1 cellular context compared by ENCODE assay signal in genomic region chr1:34924759-34925555, GRCh38.
TF ChIP-seq lines count a peak whose summit lies in the region.

No MANE protein-coding gene starts in this region.

TF ChIP-seq in K562, 482 proteins besides CTCF, POLR2A, EP300 and RAD21 (continued from another document and continues in another):
- TF ChIP-seq ZNF384 (IDR thresholded peaks at IDR 0.05; ENCODE audit: low read depth, low read length) = no peak
- peak; percentile 84 for TF ChIP-seq MXI1 (IDR thresholded peaks at IDR 0.05; ENCODE audit: low read depth, low read length)
- no peak for TF ChIP-seq TCF7 (IDR thresholded peaks at IDR 0.05; ENCODE audit: borderline replicate concordance)
- no peak for TF ChIP-seq KDM1A (IDR thresholded peaks at IDR 0.05)
- TF ChIP-seq TCF7L2 (IDR thresholded peaks at IDR 0.05; ENCODE audit: low read depth, low read length) = no peak
- TF ChIP-seq ZNF668 (CRISPR knock-in tag; IDR thresholded peaks at IDR 0.05) = peak; percentile 70
- no peak for TF ChIP-seq MAFF (IDR thresholded peaks at IDR 0.05; ENCODE audit: low read length)
- no peak for TF ChIP-seq ZBTB2 (IDR thresholded peaks at IDR 0.05)
- TF ChIP-seq HDGF (IDR thresholded peaks at IDR 0.05) = no peak
- TF ChIP-seq ZHX1 (conservative IDR thresholded peaks at IDR 0.05; ENCODE audit: low read length) = no peak
- TF ChIP-seq MAFK (IDR thresholded peaks at IDR 0.05; ENCODE audit: low read length) = no peak; the same call in 1 of the 2 replicates
- TF ChIP-seq TCF3 (CRISPR knock-in tag; IDR thresholded peaks at IDR 0.05) = peak; percentile 49
- TF ChIP-seq ZNF140 (CRISPR knock-in tag; IDR thresholded peaks at IDR 0.05) = no peak
- no peak for TF ChIP-seq SNAPC5 (CRISPR knock-in tag; IDR thresholded peaks at IDR 0.05)
- no peak for TF ChIP-seq ZNF165 (CRISPR knock-in tag; IDR thresholded peaks at IDR 0.05; ENCODE audit: borderline replicate concordance)
- TF ChIP-seq HNRNPK (IDR thresholded peaks at IDR 0.05; ENCODE audit: low read depth, low read length, poor library complexity, severe bottlenecking) = no peak
- TF ChIP-seq BMI1 (IDR thresholded peaks at IDR 0.05; ENCODE audit: low read length) = no peak
- no peak for TF ChIP-seq SIN3B (IDR thresholded peaks at IDR 0.05; ENCODE audit: low read depth)
- no peak for TF ChIP-seq CBX1 (IDR thresholded peaks at IDR 0.05; ENCODE audit: low read depth)
- peak; percentile 73 for TF ChIP-seq VEZF1 (CRISPR knock-in tag; IDR thresholded peaks at IDR 0.05)
- no peak for TF ChIP-seq MCM7 (IDR thresholded peaks at IDR 0.05)
- TF ChIP-seq FIP1L1 (IDR thresholded peaks at IDR 0.05; ENCODE audit: low read depth, low read length, poor library complexity, severe bottlenecking) = no peak
- TF ChIP-seq IRF1 (CRISPR knock-in tag; IDR thresholded peaks at IDR 0.05; ENCODE audit: borderline replicate concordance) = peak; percentile 94
- TF ChIP-seq FUS (optimal IDR thresholded peaks at IDR 0.05; ENCODE audit: low read depth, low read length) = no peak
- TF ChIP-seq HOXB6 (CRISPR knock-in tag; IDR thresholded peaks at IDR 0.05; ENCODE audit: borderline replicate concordance) = no peak
- TF ChIP-seq USF2 (CRISPR knock-in tag; IDR thresholded peaks at IDR 0.05) = peak; percentile 73
- TF ChIP-seq FOXJ2 (tag; IDR thresholded peaks at IDR 0.05) = peak; percentile 79
- no peak for TF ChIP-seq ZNF561 (CRISPR knock-in tag; conservative IDR thresholded peaks at IDR 0.05)
- TF ChIP-seq RHOXF2B (CRISPR knock-in tag; conservative IDR thresholded peaks at IDR 0.05) = no peak
- TF ChIP-seq SLC30A9 (CRISPR knock-in tag; IDR thresholded peaks at IDR 0.05) = no peak
- TF ChIP-seq ZC3H11A (IDR thresholded peaks at IDR 0.05; ENCODE audit: low read depth, low read length) = no peak
- peak; percentile 88 for TF ChIP-seq ZNF12 (CRISPR knock-in tag; IDR thresholded peaks at IDR 0.05)
- no peak for TF ChIP-seq BCOR (IDR thresholded peaks at IDR 0.05)
- no peak for TF ChIP-seq SRSF3 (IDR thresholded peaks at IDR 0.05; ENCODE audit: insufficient read depth, low read length)
- TF ChIP-seq SMAD3 (CRISPR knock-in tag; conservative IDR thresholded peaks at IDR 0.05) = 0 out of 2 replicates have a peak, but pooled peaks have one; percentile 76
- TF ChIP-seq GTF2F1 (IDR thresholded peaks at IDR 0.05; ENCODE audit: low read depth, low read length) = no peak
- TF ChIP-seq NEUROD1 (IDR thresholded peaks at IDR 0.05; ENCODE audit: borderline replicate concordance, low read depth, low read length, partially characterized antibody) = no peak
- peak; percentile 91 for TF ChIP-seq ZBTB40 (IDR thresholded peaks at IDR 0.05)
- peak; percentile 77 for TF ChIP-seq ZBTB40 (CRISPR knock-in tag; IDR thresholded peaks at IDR 0.05)
- TF ChIP-seq MITF (IDR thresholded peaks at IDR 0.05) = no peak
- TF ChIP-seq ZNF41 (CRISPR knock-in tag; conservative IDR thresholded peaks at IDR 0.05) = peak; percentile 79; the same call in 1 of the 2 replicates
- peak in 1 of 3 experiments; percentile 76; a peak in 2 of 6 replicates for TF ChIP-seq ZBTB11 (CRISPR knock-in tag; IDR thresholded peaks at IDR 0.05)
- no peak for TF ChIP-seq CSDE1 (IDR thresholded peaks at IDR 0.05)
- no peak for TF ChIP-seq BRD4 (IDR thresholded peaks at IDR 0.05)
- no peak for TF ChIP-seq ETV6 (IDR thresholded peaks at IDR 0.05; ENCODE audit: borderline replicate concordance in 1 of 2, low read depth in 2 of 2, low read length in 1 of 2)
- TF ChIP-seq ETV6 (CRISPR knock-in tag; IDR thresholded peaks at IDR 0.05; ENCODE audit: borderline replicate concordance) = peak; percentile 95
